ENCODE assay signal across 10 cellular contexts in the genomic region with DNA sequence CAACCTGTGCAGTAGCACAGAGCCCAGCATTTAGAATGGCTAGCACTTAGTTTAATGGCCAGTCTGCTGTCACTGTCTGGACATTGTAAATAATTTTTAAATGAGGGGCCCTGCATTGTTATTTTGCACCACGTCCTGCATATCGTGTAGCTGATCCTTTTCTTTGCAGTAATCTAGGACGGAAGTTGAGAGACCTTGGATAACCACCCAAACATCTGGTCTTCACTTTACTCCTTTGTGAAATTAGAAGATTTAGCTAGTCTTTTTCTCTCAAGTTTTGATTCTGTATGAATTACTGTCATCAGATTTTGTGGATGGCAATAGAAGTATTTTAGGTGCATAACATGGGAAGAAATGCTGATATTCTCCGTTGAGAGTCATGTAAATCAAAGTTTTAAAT. TPM values are rescaled to one million over a fixed set of nuclear protein-coding genes. Genes with fewer than 3 reads are reported as not detected.
DNase-seq lines count a peak whose midpoint lies in the region; ATAC-seq, FAIRE-seq and TF ChIP-seq lines count a peak whose summit lies in the region.
"Had no signal": no experiment of that assay in that cellular context is flagged by ENCODE, and none has a peak within 500 bp of the region (broad histone marks: within the 10 kb centered on the region; RNA-seq: fewer than 3 reads in every experiment).

No MANE protein-coding gene starts in this region.

- peak overlapping the region; percentile 63 for H3K27ac ChIP-seq in OCI-LY7 (ENCODE audit: low read depth, low read length, poor library complexity, severe bottlenecking)
- H3K27ac ChIP-seq in esophagus muscularis mucosa (replicated peaks in 1 of 4), result no peak overlapping the region
- H3K27ac ChIP-seq in gastrocnemius medialis, result peak overlapping the region; percentile 90 to 98 (median 96)

- in situ Hi-C loops in gastrocnemius medialis (cut with MboI; ENCODE audit: low sequenced_read_pairs in 4 of 4), result loop anchor here in 1 of 4 donors (25.0 kb wide), 1 partner anchor 381 kb away; a partner anchor contains a TSS

- H3K4me2 ChIP-seq in OCI-LY7 (ENCODE audit: low read length), result peak overlapping the region; percentile 97

- peaks cover 13% of the 10 kb centered on the region; the same call in 1 of the 2 replicates for H4K20me1 ChIP-seq in OCI-LY7 (ENCODE audit: insufficient read depth, low read length)

- H2AFZ ChIP-seq in OCI-LY7 (ENCODE audit: low read length), result no peak overlapping the region; the same call in 1 of the 2 replicates

- peaks cover 47% of the 10 kb centered on the region; the same call in 1 of the 2 replicates for H3K79me2 ChIP-seq in OCI-LY7 (ENCODE audit: insufficient read depth, low read depth, low read length)

- POLR2A ChIA-PET in OCI-LY7 (lab: Charles Lee), result interaction anchor here (1.2 to 2.7 kb wide), 5 partner anchors 17 to 387 kb away, joined by 4 to 17 read pairs (median 6); a partner anchor contains a TSS

- H3K9me3 ChIP-seq in OCI-LY7 (ENCODE audit: low read length) (no peaks in the 10 kb centered on the region), esophagus muscularis mucosa (no peaks in the 10 kb centered on the region), gastrocnemius medialis (no peaks in the 10 kb centered on the region)

- FAIRE-seq in frontal cortex (lab: Jason Lieb, UNC), result no peak

- ATAC-seq in gastrocnemius medialis, result no peak
- ATAC-seq: left cardiac atrium had no signal

- 79% methylated on average over 4 of the region's 4 CpGs for WGBS in esophagus muscularis mucosa

- TF ChIP-seq POLR2A in esophagus muscularis mucosa (IDR thresholded peaks at IDR 0.05; ENCODE audit: low read depth), result no peak
- no peak for TF ChIP-seq POLR2A in gastrocnemius medialis (IDR thresholded peaks at IDR 0.05)

- no peaks in the 10 kb centered on the region for H3K9me2 ChIP-seq in OCI-LY7 (ENCODE audit: insufficient read depth, low read length)

- no peak for TF ChIP-seq EP300 in esophagus muscularis mucosa (IDR thresholded peaks at IDR 0.05)

- H3K4me3 ChIP-seq in OCI-LY7 (ENCODE audit: low read depth, low read length, poor library complexity, severe bottlenecking) (peak overlapping the region; percentile 79), esophagus muscularis mucosa (peak overlapping the region; percentile 79 to 95 (median 91)), gastrocnemius medialis (peak overlapping the region; percentile 67 to 85 (median 80))

- CTCF ChIA-PET in OCI-LY7 (lab: Charles Lee; ENCODE audit: unreplicated experiment), result interaction anchor here (0.5 to 1.4 kb wide), 2 partner anchors 9 to 113 kb away, joined by 3 to 5 read pairs; no protein-coding TSS in a partner anchor

- H3K27me3 ChIP-seq in esophagus muscularis mucosa (no peaks in the 10 kb centered on the region), gastrocnemius medialis (no peaks in the 10 kb centered on the region)

- intact Hi-C loops in OCI-LY7 (cut with micrococcal nuclease; ENCODE audit: unreplicated experiment), result loop anchor here (5.0 kb wide), 1 partner anchor 404 kb away; no protein-coding TSS in a partner anchor
- intact Hi-C loops in esophagus muscularis mucosa (cut with DNase I), result loop anchor here (5.0 to 10.0 kb wide), 2 partner anchors 69 to 384 kb away; a partner anchor contains a TSS
- intact Hi-C loops in gastrocnemius medialis (cut with DNase I; ENCODE audit: low total_unique reads), result loop anchor here (10.0 kb wide), 3 partner anchors 396 to 1124 kb away; a partner anchor contains a TSS

- DNase-seq in NCI-H748 (lab: John Stamatoyannopoulos, UW; ENCODE audit: unreplicated experiment), result peak; percentile 45
- DNase-seq in NCI-H748 treated with DMSO at 0.1 percent for 48 hours (lab: John Stamatoyannopoulos, UW), result no peak
- DNase-seq in OCI-LY7 (ENCODE audit: low spot score), result peak; percentile 15
- no peak for DNase-seq in esophagus muscularis mucosa (ENCODE audit: extremely low spot score)
- no peak for DNase-seq in gastrocnemius medialis
- no peak for DNase-seq in frontal cortex (ENCODE audit: low spot score in 2 of 2)
- DNase-seq in HK-2 (ENCODE audit: unreplicated experiment), result no peak
- no peak for DNase-seq in DMS79 (lab: John Stamatoyannopoulos, UW)
- DNase-seq: aorta, left cardiac atrium had no signal

- TF ChIP-seq CTCF in OCI-LY7 (conservative IDR thresholded peaks at IDR 0.05; ENCODE audit: low read length), result no peak
- no peak for TF ChIP-seq CTCF in esophagus muscularis mucosa (IDR thresholded peaks at IDR 0.05)
- no peak for TF ChIP-seq CTCF in gastrocnemius medialis (IDR thresholded peaks at IDR 0.05 in 4 of 5, conservative IDR thresholded peaks at IDR 0.05 in 1 of 5)

- BruUV-seq in OCI-LY7 (replicated peaks; lab: Mats Ljungman, UMichigan), result TSS peak; percentile 84

- H3K36me3 ChIP-seq in OCI-LY7 (ENCODE audit: insufficient read depth, low read length) (peaks cover 17% of the 10 kb centered on the region), esophagus muscularis mucosa (peaks cover 0 to 10% (median 3%) of the 10 kb centered on the region in 4 donors), gastrocnemius medialis (peaks cover 0 to 19% of the 10 kb centered on the region in 2 donors)

- peaks cover 32% of the 10 kb centered on the region for H3K4me1 ChIP-seq in OCI-LY7 (ENCODE audit: insufficient read depth, low read length, poor library complexity, severe bottlenecking)
- peaks cover 12 to 39% (median 32%) of the 10 kb centered on the region in 4 donors for H3K4me1 ChIP-seq in esophagus muscularis mucosa
- peaks cover 33 to 76% of the 10 kb centered on the region in 2 donors for H3K4me1 ChIP-seq in gastrocnemius medialis

RNA-seq across cellular contexts. Expression of a gene that starts 1.9 kb away (rescaled TPM):
- total RNA-seq in OCI-LY7 (2014; rRNA removed; shearing (Covaris generic)), result 18.9 and 24.9 TPM in 2 replicates
- total RNA-seq in OCI-LY7 (2022) (20.1 and 25.8 TPM in 2 replicates), esophagus muscularis mucosa (10 to 100 TPM; 17.5 to 32.5 (median 25.7) TPM), gastrocnemius medialis (100 to 1,000 TPM in 3 of 4 donors, 10 to 100 TPM in 1; 68.4 to 336 (median 280) TPM), frontal cortex (72.2 TPM)

RNA-seq across cellular contexts. Expression of a gene that starts 32.9 kb away (rescaled TPM):
- total RNA-seq in OCI-LY7 (2014; rRNA removed; shearing (Covaris generic)), result 0.33 TPM in 1 of 2 replicates, not detected in the other
- total RNA-seq in OCI-LY7 (2022) (0.28 TPM in 1 of 2 replicates, not detected in the other), esophagus muscularis mucosa (10 to 100 TPM; 15.1 to 23.7 (median 18.3) TPM), gastrocnemius medialis (10 to 100 TPM in 1 of 4 donors, 1 to 10 TPM in 2, under 1 TPM in 1; 0.58 to 15.2 (median 2.0) TPM), frontal cortex (0.82 TPM)

Comparison
In these comparisons a context has a peak if more than half of its experiments do, and no peak if none do; other contexts are left out.
1. DNase-seq: peak in NCI-H748 (single experiment) and OCI-LY7 (single experiment); none in NCI-H748 treated with DMSO at 0.1 percent for 48 hours (single experiment), esophagus muscularis mucosa (single experiment), gastrocnemius medialis (0 of 2), frontal cortex (0 of 2), HK-2 (single experiment) and DMS79 (single experiment).
2. H3K27ac ChIP-seq: peak in OCI-LY7 (single experiment) and gastrocnemius medialis (4 of 4); none in esophagus muscularis mucosa (0 of 4).
3. Peak in every context shown above with its lines, with median percentiles within 50 percentile points of each other: H3K4me3 ChIP-seq.